Comparison of ENCODE assay signal across 17 cellular contexts in genomic region chr16:87607871-87608270, GRCh38. TPM values are rescaled to one million over a fixed set of nuclear protein-coding genes. Genes with fewer than 3 reads are reported as not detected.
"Had no signal": no experiment of that assay in that cellular context is flagged by ENCODE, and none has a peak within 500 bp of the region (broad histone marks: within the 10 kb centered on the region; RNA-seq: fewer than 3 reads in every experiment).

No MANE protein-coding gene starts in this region.

- H3K27ac ChIP-seq: HL-60, SJCRH30 had no signal

- FAIRE-seq: RCC 7860 had no signal

- H3K4me3 ChIP-seq: MG63, SJCRH30 had no signal

- DNase-seq: NCI-H1092, NCI-H1105 treated with DMSO at 0.1 percent for 48 hours, NCI-H1436, NCI-H187, NCI-H2029, NCI-H2081 treated with DMSO at 0.1 percent for 48 hours, NCI-H2171, NCI-H446, NCI-H510A, NCI-H524 treated with DMSO at 0.1 percent for 48 hours, NCI-H69, NCI-H774, SHP77 treated with DMSO at 0.1 percent for 48 hours had no signal

- H3K4me1 ChIP-seq: SJCRH30 had no signal

- H3K36me3 ChIP-seq: MG63, SJCRH30 had no signal

- H3K9me3 ChIP-seq: MG63, SJCRH30 had no signal

- H3K27me3 ChIP-seq: SJCRH30 had no signal

RNA-seq across cellular contexts. Expression of gene JPH3, which starts 5.6 kb away (rescaled TPM):
- total RNA-seq: SJCRH30 had no signal
